In genomic region chr16:14013571-14014283, GRCh38 we compare ENCODE assay signal across 1 cellular context.
A peak's percentile ranks its signal among the peaks of the same experiment; 100 is the strongest.
TF ChIP-seq lines count a peak whose summit lies in the region.

No MANE protein-coding gene starts in this region.

TF ChIP-seq in HepG2, 621 proteins besides CTCF, POLR2A, EP300 and RAD21 (continues in another document):
- TF ChIP-seq ARID5B (CRISPR knock-in tag; IDR thresholded peaks at IDR 0.05) (peak; percentile 23; the same call in 1 of the 2 replicates), MXD4 (CRISPR knock-in tag; IDR thresholded peaks at IDR 0.05) (no peak), ZNF616 (CRISPR knock-in tag; IDR thresholded peaks at IDR 0.05; ENCODE audit: low read depth) (no peak), SOX6 (IDR thresholded peaks at IDR 0.05) (no peak), SOX6 (CRISPR knock-in tag; IDR thresholded peaks at IDR 0.05) (peak; percentile 56), SRF (IDR thresholded peaks at IDR 0.05; ENCODE audit: low read depth, low read length) (no peak), NONO (IDR thresholded peaks at IDR 0.05) (no peak), NONO (CRISPR knock-in tag; conservative IDR thresholded peaks at IDR 0.05) (no peak), ZNF501 (CRISPR knock-in tag; IDR thresholded peaks at IDR 0.05) (no peak), ZNF414 (CRISPR knock-in tag; IDR thresholded peaks at IDR 0.05) (0 out of 2 replicates have a peak, but pooled peaks have one; percentile 48), SALL1 (CRISPR knock-in tag; IDR thresholded peaks at IDR 0.05) (peak; percentile 30; the same call in 1 of the 2 replicates), ZNF737 (CRISPR knock-in tag; IDR thresholded peaks at IDR 0.05; ENCODE audit: borderline replicate concordance) (no peak), HMGA1 (CRISPR knock-in tag; conservative IDR thresholded peaks at IDR 0.05) (no peak), ZZZ3 (CRISPR knock-in tag; IDR thresholded peaks at IDR 0.05; ENCODE audit: borderline replicate concordance) (no peak), ZNF256 (CRISPR knock-in tag; conservative IDR thresholded peaks at IDR 0.05) (no peak), MYNN (CRISPR knock-in tag; IDR thresholded peaks at IDR 0.05; ENCODE audit: low read depth) (no peak), SUZ12 (IDR thresholded peaks at IDR 0.05; ENCODE audit: low read depth, low read length) (no peak), HIVEP1 (CRISPR knock-in tag; IDR thresholded peaks at IDR 0.05) (no peak), ZNF567 (CRISPR knock-in tag; IDR thresholded peaks at IDR 0.05; ENCODE audit: borderline replicate concordance) (no peak), RFX1 (IDR thresholded peaks at IDR 0.05) (no peak), HMG20A (CRISPR knock-in tag; IDR thresholded peaks at IDR 0.05; ENCODE audit: borderline replicate concordance) (peak; percentile 41; the same call in 1 of the 2 replicates), ZNF879 (CRISPR knock-in tag; IDR thresholded peaks at IDR 0.05) (no peak), ISL2 (CRISPR knock-in tag; IDR thresholded peaks at IDR 0.05) (no peak), NKX3-1 (CRISPR knock-in tag; IDR thresholded peaks at IDR 0.05) (0 out of 2 replicates have a peak, but pooled peaks have one; percentile 2), TFDP2 (CRISPR knock-in tag; IDR thresholded peaks at IDR 0.05) (no peak), PBX3 (CRISPR knock-in tag; IDR thresholded peaks at IDR 0.05; ENCODE audit: borderline replicate concordance) (no peak), ZBTB26 (CRISPR knock-in tag; IDR thresholded peaks at IDR 0.05; ENCODE audit: borderline replicate concordance) (no peak), BRD4 (CRISPR knock-in tag; IDR thresholded peaks at IDR 0.05) (no peak), KDM2A (CRISPR knock-in tag; IDR thresholded peaks at IDR 0.05; ENCODE audit: borderline replicate concordance, low read depth) (no peak), CERS6 (CRISPR knock-in tag; IDR thresholded peaks at IDR 0.05) (no peak), TFDP1 (CRISPR knock-in tag; IDR thresholded peaks at IDR 0.05; ENCODE audit: borderline replicate concordance) (no peak), ZFP62 (CRISPR knock-in tag; IDR thresholded peaks at IDR 0.05) (no peak), RERE (CRISPR knock-in tag; IDR thresholded peaks at IDR 0.05; ENCODE audit: low read depth) (no peak), ZNF282 (IDR thresholded peaks at IDR 0.05; ENCODE audit: partially characterized antibody) (no peak), JUND (CRISPR knock-in tag; IDR thresholded peaks at IDR 0.05) (0 out of 2 replicates have a peak, but pooled peaks have one; percentile 11), ZSCAN5A (CRISPR knock-in tag; IDR thresholded peaks at IDR 0.05; ENCODE audit: borderline replicate concordance) (no peak), HNRNPLL (IDR thresholded peaks at IDR 0.05; ENCODE audit: low read depth, low read length, poor library complexity, severe bottlenecking) (no peak), NFATC3 (CRISPR knock-in tag; IDR thresholded peaks at IDR 0.05) (no peak), SIX4 (CRISPR knock-in tag; IDR thresholded peaks at IDR 0.05) (peak; percentile 87; the same call in 1 of the 2 replicates), MYC (CRISPR knock-in tag; IDR thresholded peaks at IDR 0.05; ENCODE audit: borderline replicate concordance) (no peak), PHF21A (CRISPR knock-in tag; IDR thresholded peaks at IDR 0.05) (peak; percentile 50; the same call in 1 of the 2 replicates), FUBP1 (CRISPR knock-in tag; IDR thresholded peaks at IDR 0.05; ENCODE audit: borderline replicate concordance) (no peak), MAX (IDR thresholded peaks at IDR 0.05) (peak; percentile 19; the same call in 1 of the 2 replicates), PLRG1 (conservative IDR thresholded peaks at IDR 0.05) (no peak), NFRKB (IDR thresholded peaks at IDR 0.05) (no peak), KDM1A (CRISPR knock-in tag; IDR thresholded peaks at IDR 0.05) (0 out of 2 replicates have a peak, but pooled peaks have one; percentile 8)
